Comparison of ENCODE assay signal across 20 cellular contexts in the genomic region with DNA sequence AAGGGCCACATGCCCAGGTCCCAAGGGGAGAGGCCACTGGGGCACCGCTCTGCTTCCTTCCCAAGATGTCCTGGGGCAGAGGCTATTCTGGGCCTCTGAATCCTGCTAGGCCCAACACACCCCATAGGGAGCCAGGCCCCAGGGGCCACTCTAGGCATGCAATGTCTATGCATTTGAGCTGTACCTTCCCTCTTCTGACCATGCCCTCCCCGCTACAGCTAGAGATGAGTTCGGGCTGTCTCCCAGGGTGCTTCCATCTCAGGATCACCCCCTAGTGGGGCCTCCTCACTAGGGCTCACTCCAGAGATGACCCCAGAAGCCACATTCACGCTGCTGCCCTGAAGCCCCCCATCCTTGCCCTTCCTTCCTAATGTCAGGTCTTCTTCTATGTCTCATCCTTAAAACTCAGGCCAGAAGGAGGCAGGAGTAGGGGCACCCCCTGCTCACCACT. TPM values are rescaled to one million over a fixed set of nuclear protein-coding genes. Genes with fewer than 3 reads are reported as not detected.
DNase-seq lines count a peak whose midpoint lies in the region; ATAC-seq and TF ChIP-seq lines count a peak whose summit lies in the region.
"Had no signal": no experiment of that assay in that cellular context is flagged by ENCODE, and none has a peak within 500 bp of the region (broad histone marks: within the 10 kb centered on the region; RNA-seq: fewer than 3 reads in every experiment).

No MANE protein-coding gene starts in this region.

- no peak overlapping the region for H3K4me2 ChIP-seq in hepatocyte

- H3K27ac Mint-ChIP-seq in type B pancreatic cell, result peak overlapping the region; percentile 34
- H3K27ac Mint-ChIP-seq: activated naive CD8-positive, alpha-beta T cell treated with anti-CD3 and anti-CD28 coated beads, Interleukin-2, amount 50 U/mL, for 24 hours; CD8-positive, alpha-beta T cell had no signal

- ATAC-seq in left ventricle myocardium superior (no peak), HG02678 (IDR thresholded peaks at IDR 0.05; ENCODE audit: unreplicated experiment) (no peak), mucosa of descending colon (no peak)
- ATAC-seq: activated naive CD8-positive, alpha-beta T cell treated with anti-CD3 and anti-CD28 coated beads, Interleukin-2, amount 50 U/mL, for 24 hours; CD8-positive, alpha-beta T cell had no signal

- TF ChIP-seq CTCF in hepatocyte (IDR thresholded peaks at IDR 0.05; ENCODE audit: poor library complexity), result peak; percentile 1
- TF ChIP-seq CTCF in type B pancreatic cell (conservative IDR thresholded peaks at IDR 0.05), result no peak
- TF ChIP-seq CTCF in mucosa of descending colon (IDR thresholded peaks at IDR 0.05), result no peak

- H3K9me3 ChIP-seq in hepatocyte (ENCODE audit: low read depth) (no peaks in the 10 kb centered on the region), mucosa of descending colon (no peaks in the 10 kb centered on the region)

- no peak overlapping the region for H3K9ac ChIP-seq in rectal smooth muscle tissue (ENCODE audit: low read length)

- H3K4me3 ChIP-seq in hepatocyte (no peak overlapping the region), rectal smooth muscle tissue (ENCODE audit: low read length) (no peak overlapping the region), mucosa of descending colon (no peak overlapping the region)
- H3K4me3 ChIP-seq: lung had no signal

- no peaks in the 10 kb centered on the region for H3K9me2 ChIP-seq in hepatocyte (replicated peaks; ENCODE audit: insufficient read depth)

- no peak overlapping the region for H3K4me3 Mint-ChIP-seq in type B pancreatic cell
- H3K4me3 Mint-ChIP-seq: activated naive CD8-positive, alpha-beta T cell treated with anti-CD3 and anti-CD28 coated beads, Interleukin-2, amount 50 U/mL, for 24 hours; CD8-positive, alpha-beta T cell had no signal

- H3K79me2 ChIP-seq in hepatocyte, result peaks cover 18% of the 10 kb centered on the region

- peak overlapping the region; percentile 57 for H3K27ac ChIP-seq in hepatocyte
- H3K27ac ChIP-seq in rectal smooth muscle tissue (ENCODE audit: low read depth, low read length), result peak overlapping the region; percentile 34

- H4K20me1 ChIP-seq in hepatocyte (ENCODE audit: insufficient read depth, poor library complexity, severe bottlenecking), result no peaks in the 10 kb centered on the region

- H3K36me3 ChIP-seq in hepatocyte (replicated peaks; ENCODE audit: insufficient read depth, low read depth) (no peaks in the 10 kb centered on the region), rectal smooth muscle tissue (ENCODE audit: control insufficient read depth, insufficient read depth, low read length) (no peaks in the 10 kb centered on the region), mucosa of descending colon (ENCODE audit: low read depth) (no peaks in the 10 kb centered on the region)

- H3K27me3 ChIP-seq in hepatocyte, result no peaks in the 10 kb centered on the region
- no peaks in the 10 kb centered on the region for H3K27me3 ChIP-seq in rectal smooth muscle tissue (ENCODE audit: control insufficient read depth, insufficient read depth, low read length)

- peaks cover 62% of the 10 kb centered on the region for H3K4me1 ChIP-seq in hepatocyte (ENCODE audit: insufficient read depth)
- H3K4me1 ChIP-seq in rectal smooth muscle tissue (ENCODE audit: control insufficient read depth, insufficient read depth, low read length), result peaks cover 75% of the 10 kb centered on the region
- peaks cover 1% of the 10 kb centered on the region for H3K4me1 ChIP-seq in mucosa of descending colon (ENCODE audit: low read depth)

- peaks cover 4% of the 10 kb centered on the region for H3K9me3 Mint-ChIP-seq in type B pancreatic cell
- H3K9me3 Mint-ChIP-seq: activated naive CD8-positive, alpha-beta T cell treated with anti-CD3 and anti-CD28 coated beads, Interleukin-2, amount 50 U/mL, for 24 hours; CD8-positive, alpha-beta T cell had no signal

- intact Hi-C loops in cardiac septum (cut with DNase I), result loop anchor here (5.0 kb wide), 1 partner anchor 161 kb away; no protein-coding TSS in a partner anchor
- intact Hi-C loops in left ventricle myocardium superior (cut with micrococcal nuclease), result no loop called here
- intact Hi-C loops in mucosa of descending colon (cut with DNase I, micrococcal nuclease), result no loop called here

- 96% methylated on average over 4 of the region's 4 CpGs for WGBS in hepatocyte (ENCODE audit: low lambda C conversion rate, missing lambda C conversion rate)

- DNase-seq in cardiac septum (ENCODE audit: low spot score) (peak; percentile 68), left ventricle myocardium superior (no peak), hepatocyte (ENCODE audit: low spot score) (no peak), type B pancreatic cell (ENCODE audit: extremely low spot score, unreplicated experiment) (no peak), mucosa of descending colon (no peak), COR-L47 (lab: John Stamatoyannopoulos, UW) (no peak)
- DNase-seq: activated CD4-positive, alpha-beta T cell treated with anti-CD3 and anti-CD28 coated beads, Interleukin-2, amount 50 U/mL, for 4 hours; activated gamma-delta T cell; activated naive CD8-positive, alpha-beta T cell treated with anti-CD3 and anti-CD28 coated beads, Interleukin-2, amount 50 U/mL, for 24 hours; CD8-positive, alpha-beta T cell; cerebellar nuclear complex; DMS 273 treated with DMSO at 0.1 percent for 48 hours; Karpas-422; kidney; NCI-H1436 treated with DMSO at 0.1 percent for 48 hours; NCI-H510A; small intestine had no signal

- H2AFZ ChIP-seq in hepatocyte, result no peak overlapping the region

- peaks cover 7% of the 10 kb centered on the region for H3K36me3 Mint-ChIP-seq in type B pancreatic cell
- H3K36me3 Mint-ChIP-seq: CD8-positive, alpha-beta T cell had no signal

- H3K27me3 Mint-ChIP-seq in type B pancreatic cell, result no peaks in the 10 kb centered on the region

- H3K4me1 Mint-ChIP-seq in type B pancreatic cell (ENCODE audit: unreplicated experiment), result peaks cover 74% of the 10 kb centered on the region

RNA-seq across cellular contexts. Expression of a gene that starts 54.4 kb away (rescaled TPM):
- 870 TPM for total RNA-seq in cardiac septum
- total RNA-seq in left ventricle myocardium superior, result 783 TPM
- 22.9 and 27.6 TPM in 2 replicates for total RNA-seq in hepatocyte
- polyA plus RNA-seq in hepatocyte, result 16.2 TPM in 2 replicates
- 59.2 and 87.5 TPM in 2 replicates for total RNA-seq in type B pancreatic cell (ENCODE audit: low replicate concordance)
- total RNA-seq in mucosa of descending colon, result 1,000 to 10,000 TPM in 1 of 3 donors, 100 to 1,000 TPM in 1, 10 to 100 TPM in 1; 43.8 to 1,458 (median 121) TPM
- total RNA-seq: CD8-positive, alpha-beta T cell had no signal
